8 cellular contexts compared by ENCODE assay signal in genomic region chr9:124658165-124659017, GRCh38.
A peak's percentile ranks its signal among the peaks of the same experiment; 100 is the strongest.
DNase-seq lines count a peak whose midpoint lies in the region; ATAC-seq and TF ChIP-seq lines count a peak whose summit lies in the region.

No MANE protein-coding gene starts in this region.

- TF ChIP-seq CTCF in C4-2B (conservative IDR thresholded peaks at IDR 0.05) = no peak

- H3K27ac ChIP-seq in C4-2B (peak overlapping the region; percentile 71), muscle layer of colon (ENCODE audit: low read depth, low read length) (peak overlapping the region; percentile 38), stomach smooth muscle (ENCODE audit: low read length) (peak overlapping the region; percentile 56)

- TF ChIP-seq POLR2A in GM19099 (IDR thresholded peaks at IDR 0.05; ENCODE audit: extremely low read depth, insufficient read length, low read depth) = peak; percentile 96

- H3K9me3 ChIP-seq in muscle layer of colon (ENCODE audit: low read length) (no peaks in the 10 kb centered on the region), stomach smooth muscle (ENCODE audit: control insufficient read depth in 2 of 2, low read length in 2 of 2) (no peaks in the 10 kb centered on the region)

- H3K4me3 ChIP-seq in muscle layer of colon (ENCODE audit: low read depth in 1 of 2, low read length in 2 of 2) (peak overlapping the region in 1 of 2 donors; percentile 75), stomach smooth muscle (ENCODE audit: low read length in 2 of 2) (peak overlapping the region; percentile 75 to 87)

- H3K36me3 ChIP-seq in muscle layer of colon (ENCODE audit: insufficient read depth, low read length) (no peaks in the 10 kb centered on the region), stomach smooth muscle (ENCODE audit: control insufficient read depth in 2 of 2, insufficient read depth in 2 of 2, low read length in 2 of 2) (no peaks in the 10 kb centered on the region)

- peak; percentile 93 for DNase-seq in NCI-H510A (lab: John Stamatoyannopoulos, UW)
- DNase-seq in activated CD8-positive, alpha-beta memory T cell treated with anti-CD3 and anti-CD28 coated beads, Interleukin-2, amount 50 U/mL, for 48 hours = peak; percentile 60
- peak; percentile 80 for DNase-seq in fibroblast of gingiva (ENCODE audit: low read depth)

- H3K27me3 ChIP-seq in muscle layer of colon (ENCODE audit: control insufficient read depth in 1 of 2, insufficient read depth in 2 of 2, low read length in 2 of 2) (no peaks in the 10 kb centered on the region), stomach smooth muscle (ENCODE audit: control insufficient read depth in 1 of 2, insufficient read depth in 2 of 2, low read length in 2 of 2) (no peaks in the 10 kb centered on the region)

- H3K9ac ChIP-seq in muscle layer of colon (ENCODE audit: low read length) (peak overlapping the region; percentile 41), stomach smooth muscle (ENCODE audit: low read length in 2 of 2) (peak overlapping the region; percentile 68 to 72)

- peak; percentile 88 for ATAC-seq in HG03432 (IDR thresholded peaks at IDR 0.05; ENCODE audit: unreplicated experiment)

- peaks cover 17% of the 10 kb centered on the region for H3K4me1 ChIP-seq in muscle layer of colon (ENCODE audit: insufficient read depth, low read length)
- H3K4me1 ChIP-seq in stomach smooth muscle (ENCODE audit: control insufficient read depth, insufficient read depth, low read length) = no peaks in the 10 kb centered on the region
